ENCODE assay signal across 20 cellular contexts in the genomic region with DNA sequence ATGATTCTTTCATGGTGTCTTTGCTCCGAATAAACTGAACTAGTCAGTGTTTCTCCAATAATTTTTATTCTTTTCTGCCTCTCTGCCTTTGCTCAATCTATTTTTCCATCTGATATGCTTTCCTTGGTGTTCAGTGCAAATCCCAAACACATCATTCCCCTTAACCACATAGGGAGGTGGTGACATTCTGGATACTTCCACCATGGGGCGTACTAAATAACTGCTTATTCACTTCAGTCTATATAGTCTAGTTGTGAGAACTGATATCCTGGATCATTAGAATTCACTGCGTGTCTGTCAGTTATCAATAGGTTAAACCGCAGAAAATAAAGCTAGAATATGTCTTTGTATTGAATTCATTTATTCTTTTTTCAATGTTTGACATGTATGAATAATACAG.
DNase-seq lines count a peak whose midpoint lies in the region; ATAC-seq, FAIRE-seq and TF ChIP-seq lines count a peak whose summit lies in the region.
"Had no signal": no experiment of that assay in that cellular context is flagged by ENCODE, and none has a peak within 500 bp of the region (broad histone marks: within the 10 kb centered on the region; RNA-seq: fewer than 3 reads in every experiment).

No MANE protein-coding gene starts in this region.

- H4K20me1 ChIP-seq in HCT116 (ENCODE audit: insufficient read depth): no peaks in the 10 kb centered on the region

- H3K4me1 ChIP-seq in HCT116 (ENCODE audit: control insufficient read depth in 1 of 2, insufficient read depth in 2 of 2, low read length in 2 of 2): no peaks in the 10 kb centered on the region
- H3K4me1 ChIP-seq in pancreas: peaks cover 0 to 6% (median 0%) of the 10 kb centered on the region in 3 donors
- H3K4me1 ChIP-seq: Caco-2 had no signal

- TF ChIP-seq POLR2A in HCT116 (IDR thresholded peaks at IDR 0.05; ENCODE audit: borderline replicate concordance, extremely low read depth, insufficient read depth, insufficient read length): no peak

- H3K36me3 ChIP-seq in HCT116 (ENCODE audit: control insufficient read depth in 1 of 2, insufficient read depth in 2 of 2, low read length in 2 of 2) (no peaks in the 10 kb centered on the region), pancreas (no peaks in the 10 kb centered on the region)

- H3K36me3 Mint-ChIP-seq in activated T-cell treated with anti-CD3 and anti-CD28 coated beads, Interleukin-2, amount 50 U/mL, for 24 hours (ENCODE audit: low read depth): peaks cover 11% of the 10 kb centered on the region

- H3K9me3 Mint-ChIP-seq in activated T-cell treated with anti-CD3 and anti-CD28 coated beads, Interleukin-2, amount 50 U/mL, for 24 hours: peaks cover 3% of the 10 kb centered on the region

- intact Hi-C loops in HCT116 (cut with micrococcal nuclease) (no loop called here), pancreas (cut with DNase I) (no loop called here)

- peak; percentile 42; the same call in 1 of the 2 replicates for ATAC-seq in HCT116
- ATAC-seq in SK-N-SH treated with all-trans-retinoic acid at 6 μM for 48 hours: peak; percentile 64; the same call in 2 of the 3 replicates
- no peak for ATAC-seq in pancreas
- ATAC-seq: GM12878 had no signal

- H3K27ac Mint-ChIP-seq in activated T-cell treated with anti-CD3 and anti-CD28 coated beads, Interleukin-2, amount 50 U/mL, for 24 hours: no peak overlapping the region
- H3K27ac Mint-ChIP-seq: naive B cell had no signal

- TF ChIP-seq CTCF in AG10803 (conservative IDR thresholded peaks at IDR 0.05; ENCODE audit: low read length) (peak; percentile 31), HCT116 (IDR thresholded peaks at IDR 0.05 in 2 of 3, conservative IDR thresholded peaks at IDR 0.05 in 1 of 3; ENCODE audit: borderline replicate concordance in 1 of 3, insufficient read depth in 1 of 3, low read depth in 2 of 3, low read length in 2 of 3) (peak; percentile 8 to 28 (median 24); a peak in 2 of 6 replicates), epithelial cell of esophagus (IDR thresholded peaks at IDR 0.05; ENCODE audit: insufficient read depth, low read depth, low read length, missing control alignments) (peak; percentile 35), pancreas (IDR thresholded peaks at IDR 0.05) (no peak)

- H3K79me2 ChIP-seq in HCT116 (ENCODE audit: insufficient read depth, low read length): no peaks in the 10 kb centered on the region

- no peak overlapping the region for H3K4me2 ChIP-seq in HCT116 (ENCODE audit: low read length)

- no peak for DNase-seq in AG10803 (ENCODE audit: low read depth)
- DNase-seq in HCT116 (ENCODE audit: low read depth, low spot score): no peak
- peak; percentile 27 for DNase-seq in epithelial cell of esophagus (ENCODE audit: low read depth)
- no peak for DNase-seq in pancreas
- no peak for DNase-seq in activated T-cell treated with anti-CD3 and anti-CD28 coated beads, Interleukin-2, amount 50 U/mL, for 24 hours
- no peak for DNase-seq in activated CD4-positive, alpha-beta T cell treated with anti-CD3 and anti-CD28 coated beads for 4 hours
- no peak for DNase-seq in COLO829 (ENCODE audit: low spot score)
- DNase-seq: activated CD4-positive, alpha-beta T cell treated with anti-CD3 and anti-CD28 coated beads for 48 hours; activated naive CD4-positive, alpha-beta T cell; anterior cingulate cortex; glutamatergic neuron; naive B cell; NCI-H146; NCI-H2227 treated with DMSO at 0.1 percent for 48 hours; SIG-M5; T-helper 9 cell had no signal

- no peaks in the 10 kb centered on the region for H3K27me3 Mint-ChIP-seq in activated T-cell treated with anti-CD3 and anti-CD28 coated beads, Interleukin-2, amount 50 U/mL, for 24 hours
- H3K27me3 Mint-ChIP-seq: naive B cell had no signal

- RAD21 ChIA-PET in HCT116 (lab: Charles Lee; ENCODE audit: low non-redundant PET in 1 of 2, low total read pairs in 2 of 2, uncharacterized antibody in 2 of 2, unreplicated experiment in 2 of 2): no interaction called here

- no peak overlapping the region for H3K4me3 ChIP-seq in AG10803 (ENCODE audit: low read length)
- H3K4me3 ChIP-seq in HCT116 (replicated peaks in 1 of 2; ENCODE audit: low read depth in 1 of 2, low read length in 2 of 2): no peak overlapping the region
- no peak overlapping the region for H3K4me3 ChIP-seq in epithelial cell of esophagus (ENCODE audit: low read length)
- H3K4me3 ChIP-seq in pancreas: no peak overlapping the region
- H3K4me3 ChIP-seq: GM12878 had no signal

- TF ChIP-seq RAD21 in HCT116 (IDR thresholded peaks at IDR 0.05; ENCODE audit: low read depth): peak; percentile 18; the same call in 1 of the 2 replicates

- no peak overlapping the region for H3K27ac ChIP-seq in HCT116 (ENCODE audit: low read depth, low read length)
- H3K27ac ChIP-seq in pancreas: no peak overlapping the region

- H3K27me3 ChIP-seq in HCT116 (ENCODE audit: insufficient read depth, low read length) (peaks cover 7% of the 10 kb centered on the region), pancreas (no peaks in the 10 kb centered on the region)

- H3K9me3 ChIP-seq in HCT116 (ENCODE audit: control insufficient read depth in 1 of 2, insufficient read depth in 1 of 2, low read depth in 1 of 2, low read length in 2 of 2) (no peaks in the 10 kb centered on the region), pancreas (no peaks in the 10 kb centered on the region)
- H3K9me3 ChIP-seq: Caco-2 had no signal

- H3K4me3 Mint-ChIP-seq in activated T-cell treated with anti-CD3 and anti-CD28 coated beads, Interleukin-2, amount 50 U/mL, for 24 hours: no peak overlapping the region
- H3K4me3 Mint-ChIP-seq: naive B cell had no signal

- no peaks in the 10 kb centered on the region for H3K9me2 ChIP-seq in HCT116 (ENCODE audit: insufficient read depth)

- H3K4me1 Mint-ChIP-seq in activated T-cell treated with anti-CD3 and anti-CD28 coated beads, Interleukin-2, amount 50 U/mL, for 24 hours (ENCODE audit: low read depth): no peaks in the 10 kb centered on the region

- 73 to 82% methylated on average over 4 of the region's 4 CpGs for WGBS in pancreas, 2 donors

- POLR2A ChIA-PET in HCT116 (lab: Charles Lee): no interaction called here

- no peak for FAIRE-seq in pancreas (lab: Jason Lieb, UNC)
- FAIRE-seq: colon, GM12878 had no signal

- no peak overlapping the region for H3K9ac ChIP-seq in HCT116 (ENCODE audit: low read length)

- no peak overlapping the region for H2AFZ ChIP-seq in HCT116 (ENCODE audit: low read depth, low read length, poor library complexity, severe bottlenecking)

- BruUV-seq in HCT116 (replicated peaks; lab: Mats Ljungman, UMichigan): no TSS peak

- CTCF ChIA-PET in HCT116 (lab: Charles Lee): interaction anchor here (1.0 to 1.5 kb wide), 2 partner anchors 125 to 426 kb away, joined by 3 read pairs; no protein-coding TSS in a partner anchor

TF ChIP-seq in HCT116, 20 proteins besides CTCF, POLR2A, EP300 and RAD21:
- TF ChIP-seq YY1 (IDR thresholded peaks at IDR 0.05; ENCODE audit: extremely low read depth, insufficient replicate concordance, low read depth, low read length) (no peak), SIN3A (IDR thresholded peaks at IDR 0.05; ENCODE audit: low read depth) (no peak), ZFX (IDR thresholded peaks at IDR 0.05) (no peak), EZH2phosphoT487 (IDR thresholded peaks at IDR 0.05; ENCODE audit: borderline replicate concordance) (no peak), SRF (IDR thresholded peaks at IDR 0.05; ENCODE audit: low read depth) (no peak)
- TF ChIP-seq, protein P1, sequence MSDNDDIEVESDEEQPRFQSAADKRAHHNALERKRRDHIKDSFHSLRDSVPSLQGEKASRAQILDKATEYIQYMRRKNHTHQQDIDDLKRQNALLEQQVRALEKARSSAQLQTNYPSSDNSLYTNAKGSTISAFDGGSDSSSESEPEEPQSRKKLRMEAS (IDR thresholded peaks at IDR 0.05): no peak

TF ChIP-seq in SK-N-SH treated with all-trans-retinoic acid at 6 μM for 48 hours, 23 proteins besides CTCF, POLR2A, EP300 and RAD21 (continues in another document):
- TF ChIP-seq, protein P2, sequence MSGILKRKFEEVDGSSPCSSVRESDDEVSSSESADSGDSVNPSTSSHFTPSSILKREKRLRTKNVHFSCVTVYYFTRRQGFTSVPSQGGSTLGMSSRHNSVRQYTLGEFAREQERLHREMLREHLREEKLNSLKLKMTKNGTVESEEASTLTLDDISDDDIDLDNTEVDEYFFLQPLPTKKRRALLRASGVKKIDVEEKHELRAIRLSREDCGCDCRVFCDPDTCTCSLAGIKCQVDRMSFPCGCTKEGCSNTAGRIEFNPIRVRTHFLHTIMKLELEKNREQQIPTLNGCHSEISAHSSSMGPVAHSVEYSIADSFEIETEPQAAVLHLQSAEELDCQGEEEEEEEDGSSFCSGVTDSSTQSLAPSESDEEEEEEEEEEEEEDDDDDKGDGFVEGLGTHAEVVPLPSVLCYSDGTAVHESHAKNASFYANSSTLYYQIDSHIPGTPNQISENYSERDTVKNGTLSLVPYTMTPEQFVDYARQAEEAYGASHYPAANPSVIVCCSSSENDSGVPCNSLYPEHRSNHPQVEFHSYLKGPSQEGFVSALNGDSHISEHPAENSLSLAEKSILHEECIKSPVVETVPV (CRISPR knock-in tag; IDR thresholded peaks at IDR 0.05): no peak
- no peak for TF ChIP-seq ZNF8 (CRISPR knock-in tag; IDR thresholded peaks at IDR 0.05)
- TF ChIP-seq ZFP3 (CRISPR knock-in tag; IDR thresholded peaks at IDR 0.05): no peak
- TF ChIP-seq, protein P3, sequence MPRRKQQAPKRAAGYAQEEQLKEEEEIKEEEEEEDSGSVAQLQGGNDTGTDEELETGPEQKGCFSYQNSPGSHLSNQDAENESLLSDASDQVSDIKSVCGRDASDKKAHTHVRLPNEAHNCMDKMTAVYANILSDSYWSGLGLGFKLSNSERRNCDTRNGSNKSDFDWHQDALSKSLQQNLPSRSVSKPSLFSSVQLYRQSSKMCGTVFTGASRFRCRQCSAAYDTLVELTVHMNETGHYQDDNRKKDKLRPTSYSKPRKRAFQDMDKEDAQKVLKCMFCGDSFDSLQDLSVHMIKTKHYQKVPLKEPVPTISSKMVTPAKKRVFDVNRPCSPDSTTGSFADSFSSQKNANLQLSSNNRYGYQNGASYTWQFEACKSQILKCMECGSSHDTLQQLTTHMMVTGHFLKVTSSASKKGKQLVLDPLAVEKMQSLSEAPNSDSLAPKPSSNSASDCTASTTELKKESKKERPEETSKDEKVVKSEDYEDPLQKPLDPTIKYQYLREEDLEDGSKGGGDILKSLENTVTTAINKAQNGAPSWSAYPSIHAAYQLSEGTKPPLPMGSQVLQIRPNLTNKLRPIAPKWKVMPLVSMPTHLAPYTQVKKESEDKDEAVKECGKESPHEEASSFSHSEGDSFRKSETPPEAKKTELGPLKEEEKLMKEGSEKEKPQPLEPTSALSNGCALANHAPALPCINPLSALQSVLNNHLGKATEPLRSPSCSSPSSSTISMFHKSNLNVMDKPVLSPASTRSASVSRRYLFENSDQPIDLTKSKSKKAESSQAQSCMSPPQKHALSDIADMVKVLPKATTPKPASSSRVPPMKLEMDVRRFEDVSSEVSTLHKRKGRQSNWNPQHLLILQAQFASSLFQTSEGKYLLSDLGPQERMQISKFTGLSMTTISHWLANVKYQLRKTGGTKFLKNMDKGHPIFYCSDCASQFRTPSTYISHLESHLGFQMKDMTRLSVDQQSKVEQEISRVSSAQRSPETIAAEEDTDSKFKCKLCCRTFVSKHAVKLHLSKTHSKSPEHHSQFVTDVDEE (CRISPR knock-in tag; IDR thresholded peaks at IDR 0.05): no peak
- TF ChIP-seq ARNTL (CRISPR knock-in tag; IDR thresholded peaks at IDR 0.05; ENCODE audit: borderline replicate concordance, low read depth): no peak
- TF ChIP-seq ESRRG (CRISPR knock-in tag; IDR thresholded peaks at IDR 0.05): no peak
- no peak for TF ChIP-seq ZNF565 (CRISPR knock-in tag; conservative IDR thresholded peaks at IDR 0.05; ENCODE audit: low read depth)

Comparison
In these comparisons a context has a peak if more than half of its experiments do, and no peak if none do; other contexts are left out.
1. CTCF ChIP-seq: peak in AG10803 (single experiment), HCT116 (3 of 3) and epithelial cell of esophagus (single experiment); none in pancreas (0 of 4).
2. ATAC-seq: peak in HCT116 (single experiment) and SK-N-SH treated with all-trans-retinoic acid at 6 μM for 48 hours (single experiment); none in pancreas (0 of 4).